Comparison of ENCODE assay signal across 8 cellular contexts in the genomic region with DNA sequence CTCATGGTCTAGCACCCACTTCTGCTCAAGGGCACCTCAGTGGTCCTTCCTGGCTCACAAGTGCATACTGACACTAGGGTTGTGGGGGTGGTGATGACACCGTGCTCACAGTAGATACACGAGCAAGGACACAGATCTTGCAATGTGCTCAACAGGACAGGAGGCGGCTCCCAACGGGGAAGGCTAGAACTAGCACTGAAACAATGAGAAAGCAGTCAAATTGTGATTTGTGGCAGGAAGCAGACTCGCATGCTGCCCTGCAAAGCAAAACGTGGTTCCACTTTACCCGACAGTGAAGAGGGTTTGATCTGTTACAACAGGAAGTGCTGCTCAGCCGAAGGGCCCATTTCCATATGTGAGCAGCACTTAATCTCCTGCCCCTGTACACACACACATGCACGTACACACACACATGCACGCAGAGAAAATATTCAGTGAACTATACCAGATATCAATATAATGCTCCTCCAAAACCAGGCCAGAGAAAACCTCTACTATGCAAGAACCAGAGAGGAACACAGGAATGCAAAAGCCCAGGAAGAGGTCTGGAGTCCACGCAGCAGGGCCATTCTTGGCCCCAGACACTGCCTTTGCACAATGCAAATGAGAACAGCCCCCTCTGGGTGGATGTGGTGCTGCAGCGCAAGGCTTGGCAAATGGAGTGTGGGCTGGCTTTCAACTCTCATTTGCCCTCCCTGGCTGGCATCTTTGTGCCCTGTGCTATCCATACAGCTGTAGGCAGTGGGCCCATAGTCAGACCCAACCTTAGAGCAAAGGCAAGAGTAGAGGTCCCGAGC. TPM values are rescaled to one million over a fixed set of nuclear protein-coding genes. Genes with fewer than 3 reads are reported as not detected.
A peak's percentile ranks its signal among the peaks of the same experiment; 100 is the strongest.
DNase-seq lines count a peak whose midpoint lies in the region; ATAC-seq and TF ChIP-seq lines count a peak whose summit lies in the region.

No MANE protein-coding gene starts in this region.

- H3K4me1 ChIP-seq in adrenal gland (replicated peaks in 1 of 2) = no peaks in the 10 kb centered on the region

- H3K27ac ChIP-seq in adrenal gland = no peak overlapping the region

- DNase-seq in NCI-H2227 (lab: John Stamatoyannopoulos, UW; ENCODE audit: unreplicated experiment) = peak; percentile 16
- DNase-seq in NCI-H2227 treated with DMSO at 0.1 percent for 48 hours (lab: John Stamatoyannopoulos, UW) = no peak
- peak; percentile 8 for DNase-seq in RPMI7951 (ENCODE audit: low read depth)
- peak in 5 of 7 donors; percentile 13 to 56 (median 27) for DNase-seq in adrenal gland
- peak in 2 of 3 donors; percentile 15 to 45 for DNase-seq in stimulated activated CD4-positive, alpha-beta T cell treated with anti-CD3 and anti-CD28 coated beads, TNF-alpha, amount 100 ng/mL, for 48 hours (ENCODE audit: low read depth in 3 of 3)
- no peak for DNase-seq in NCI-H2171 treated with DMSO at 0.1 percent for 48 hours (lab: John Stamatoyannopoulos, UW)
- DNase-seq in H4 (ENCODE audit: low spot score) = no peak

- no peaks in the 10 kb centered on the region for H3K9me3 ChIP-seq in adrenal gland (replicated peaks in 1 of 3)

- no peak overlapping the region for H3K4me3 ChIP-seq in adrenal gland

- ATAC-seq in HG02970 (IDR thresholded peaks at IDR 0.05; ENCODE audit: low FRiP score, unreplicated experiment) = peak; percentile 80

- H3K27me3 ChIP-seq in adrenal gland = no peaks in the 10 kb centered on the region

- H3K36me3 ChIP-seq in adrenal gland (replicated peaks in 1 of 2) = no peaks in the 10 kb centered on the region

- WGBS in adrenal gland, 4 donors = 51 to 60% (median 55%) methylated on average over 12 to 13 of the region's 13 CpGs

- no peak for TF ChIP-seq POLR2A in adrenal gland (IDR thresholded peaks at IDR 0.05)

- intact Hi-C loops in adrenal gland (cut with DNase I) = no loop called here

- peak in 2 of 6 experiments; percentile 22 to 24 for TF ChIP-seq CTCF in adrenal gland (IDR thresholded peaks at IDR 0.05)

RNA-seq across cellular contexts. Expression of a gene that starts 47.1 kb away (rescaled TPM):
- total RNA-seq in RPMI7951 (2014; rRNA removed; shearing (Covaris generic)) = 0.36 TPM in 1 of 2 replicates, not detected in the other
- total RNA-seq in adrenal gland = under 1 TPM in 6 of 8 donors, not detected in 2; 0.12 to 0.91 (median 0.26) TPM
- under 1 TPM; 0.16 to 0.40 (median 0.17) TPM for polyA plus RNA-seq in adrenal gland
- 0.78 TPM in 1 of 2 replicates, not detected in the other for total RNA-seq in H4 (2014; rRNA removed; shearing (Covaris generic))

Comparison
In these comparisons a context has a peak if more than half of its experiments do, and no peak if none do; other contexts are left out.
1. DNase-seq: peak in NCI-H2227 (single experiment), RPMI7951 (single experiment), adrenal gland (5 of 7) and stimulated activated CD4-positive, alpha-beta T cell treated with anti-CD3 and anti-CD28 coated beads, TNF-alpha, amount 100 ng/mL, for 48 hours (2 of 3); none in NCI-H2227 treated with DMSO at 0.1 percent for 48 hours (single experiment), NCI-H2171 treated with DMSO at 0.1 percent for 48 hours (single experiment) and H4 (single experiment).